Comparison of ENCODE assay signal across 8 cellular contexts in genomic region chr6:28988536-28989415, GRCh38. TPM values are rescaled to one million over a fixed set of nuclear protein-coding genes. Genes with fewer than 3 reads are reported as not detected.
DNase-seq lines count a peak whose midpoint lies in the region; ATAC-seq, FAIRE-seq and TF ChIP-seq lines count a peak whose summit lies in the region.

No MANE protein-coding gene starts in this region.

- no peak overlapping the region for H3K27ac ChIP-seq in A549
- H3K27ac ChIP-seq in effector memory CD4-positive, alpha-beta T cell (ENCODE audit: insufficient read depth, low read length, poor library complexity, severe bottlenecking), result no peak overlapping the region

- H3K27me3 Mint-ChIP-seq in activated CD8-positive, alpha-beta T cell treated with anti-CD3 and anti-CD28 coated beads, Interleukin-2, amount 10 ng/mL, durations not matched to agents 7 days and 5 days (ENCODE audit: low read depth), result peaks cover 38% of the 10 kb centered on the region
- H3K27me3 Mint-ChIP-seq in stimulated activated naive B cell treated with anti-CD40 and anti-IgM and Interleukin-4, amounts not matched to agents 10 μg/mL and 1 μg/mL and 100 μg/mL, for 72 hours, result peaks cover 30 to 40% of the 10 kb centered on the region in 2 donors

- no peaks in the 10 kb centered on the region for H3K36me3 ChIP-seq in effector memory CD4-positive, alpha-beta T cell (ENCODE audit: control insufficient read depth, insufficient read depth, low read length)
- no peaks in the 10 kb centered on the region for H3K36me3 ChIP-seq in mucosa of descending colon (ENCODE audit: low read depth)

- peaks cover 34% of the 10 kb centered on the region for H3K4me1 Mint-ChIP-seq in activated CD8-positive, alpha-beta T cell treated with anti-CD3 and anti-CD28 coated beads, Interleukin-2, amount 10 ng/mL, durations not matched to agents 7 days and 5 days (ENCODE audit: low read depth)
- H3K4me1 Mint-ChIP-seq in stimulated activated naive B cell treated with anti-CD40 and anti-IgM and Interleukin-4, amounts not matched to agents 10 μg/mL and 1 μg/mL and 100 μg/mL, for 72 hours, result peaks cover 11 to 14% of the 10 kb centered on the region in 2 donors

- H3K4me3 ChIP-seq in A549 (no peak overlapping the region), mucosa of descending colon (no peak overlapping the region)
- H3K4me3 ChIP-seq in effector memory CD4-positive, alpha-beta T cell (ENCODE audit: insufficient read depth, low read depth, low read length, poor library complexity, severe bottlenecking), result peak overlapping the region; percentile 41

- no peak overlapping the region for H3K4me2 ChIP-seq in A549

- TF ChIP-seq EP300 in A549 (IDR thresholded peaks at IDR 0.05), result no peak

- ATAC-seq in A549 (peak in 1 of 2 experiments; percentile 20; a peak in 2 of 6 replicates), mucosa of descending colon (peak; percentile 55), HG02973 (IDR thresholded peaks at IDR 0.05; ENCODE audit: unreplicated experiment) (no peak)
- peak; percentile 90 for ATAC-seq in activated CD8-positive, alpha-beta T cell treated with anti-CD3 and anti-CD28 coated beads, Interleukin-2, amount 10 ng/mL, durations not matched to agents 7 days and 5 days
- peak; percentile 77 to 81 for ATAC-seq in stimulated activated naive B cell treated with anti-CD40 and anti-IgM and Interleukin-4, amounts not matched to agents 10 μg/mL and 1 μg/mL and 100 μg/mL, for 72 hours (replicated peaks)

- TF ChIP-seq RAD21 in A549 (conservative IDR thresholded peaks at IDR 0.05 in 1 of 2, IDR thresholded peaks at IDR 0.05 in 1 of 2), result no peak

- no peak for TF ChIP-seq POLR2A in A549 (IDR thresholded peaks at IDR 0.05; ENCODE audit: low read length)

- no peaks in the 10 kb centered on the region for H3K9me3 ChIP-seq in A549
- H3K9me3 ChIP-seq in effector memory CD4-positive, alpha-beta T cell (ENCODE audit: control insufficient read depth, low read length), result no peaks in the 10 kb centered on the region
- H3K9me3 ChIP-seq in mucosa of descending colon, result no peaks in the 10 kb centered on the region

- TF ChIP-seq CTCF in A549 (IDR thresholded peaks at IDR 0.05) (no peak), mucosa of descending colon (IDR thresholded peaks at IDR 0.05) (no peak)

- POLR2A ChIA-PET in A549 (lab: Yijun Ruan, JAX), result no interaction called here
- POLR2A ChIA-PET in activated CD8-positive, alpha-beta T cell treated with anti-CD3 and anti-CD28 coated beads, Interleukin-2, amount 10 ng/mL, durations not matched to agents 7 days and 5 days (lab: Charles Lee), result no interaction called here

- no peaks in the 10 kb centered on the region for H3K27me3 ChIP-seq in effector memory CD4-positive, alpha-beta T cell (replicated peaks; ENCODE audit: control insufficient read depth, insufficient read depth, low read length, poor library complexity, severe bottlenecking)

- CTCF ChIA-PET in A549 (lab: Yijun Ruan, JAX), result no interaction called here
- CTCF ChIA-PET in activated CD8-positive, alpha-beta T cell treated with anti-CD3 and anti-CD28 coated beads, Interleukin-2, amount 10 ng/mL, durations not matched to agents 7 days and 5 days (lab: Charles Lee), result no interaction called here

- H3K4me1 ChIP-seq in A549 (peaks cover 5% of the 10 kb centered on the region), mucosa of descending colon (ENCODE audit: low read depth) (peaks cover 9% of the 10 kb centered on the region)
- no peaks in the 10 kb centered on the region for H3K4me1 ChIP-seq in effector memory CD4-positive, alpha-beta T cell (ENCODE audit: control insufficient read depth, insufficient read depth, low read length, poor library complexity, severe bottlenecking)

- H3K4me3 Mint-ChIP-seq in activated CD8-positive, alpha-beta T cell treated with anti-CD3 and anti-CD28 coated beads, Interleukin-2, amount 10 ng/mL, durations not matched to agents 7 days and 5 days, result peak overlapping the region; percentile 80
- peak overlapping the region; percentile 63 to 65 for H3K4me3 Mint-ChIP-seq in stimulated activated naive B cell treated with anti-CD40 and anti-IgM and Interleukin-4, amounts not matched to agents 10 μg/mL and 1 μg/mL and 100 μg/mL, for 72 hours

- intact Hi-C loops in mucosa of descending colon (cut with DNase I, micrococcal nuclease), result no loop called here

- FAIRE-seq in A549 (lab: Jason Lieb, UNC), result no peak

- no peaks in the 10 kb centered on the region for H3K36me3 Mint-ChIP-seq in activated CD8-positive, alpha-beta T cell treated with anti-CD3 and anti-CD28 coated beads, Interleukin-2, amount 10 ng/mL, durations not matched to agents 7 days and 5 days (ENCODE audit: low read depth)
- peaks cover 4 to 7% of the 10 kb centered on the region in 2 donors for H3K36me3 Mint-ChIP-seq in stimulated activated naive B cell treated with anti-CD40 and anti-IgM and Interleukin-4, amounts not matched to agents 10 μg/mL and 1 μg/mL and 100 μg/mL, for 72 hours

- peak overlapping the region; percentile 54 for H3K27ac Mint-ChIP-seq in activated CD8-positive, alpha-beta T cell treated with anti-CD3 and anti-CD28 coated beads, Interleukin-2, amount 10 ng/mL, durations not matched to agents 7 days and 5 days
- peak overlapping the region; percentile 77 for H3K27ac Mint-ChIP-seq in stimulated activated naive B cell treated with anti-CD40 and anti-IgM and Interleukin-4, amounts not matched to agents 10 μg/mL and 1 μg/mL and 100 μg/mL, for 72 hours

- DNase-seq in A549 (ENCODE audit: low read depth in 1 of 2, low spot score in 1 of 2) (peak; percentile 16 to 36), HT1080 (ENCODE audit: low read depth) (peak; percentile 22), mucosa of descending colon (peak; percentile 71 to 79 (median 74)), NCI-H2107 treated with DMSO at 0.1 percent for 48 hours (lab: John Stamatoyannopoulos, UW; ENCODE audit: unreplicated experiment) (no peak)
- DNase-seq in activated CD8-positive, alpha-beta T cell treated with anti-CD3 and anti-CD28 coated beads, Interleukin-2, amount 10 ng/mL, durations not matched to agents 7 days and 5 days, result peak; percentile 83
- peak; percentile 52 to 61 (median 58) for DNase-seq in effector memory CD4-positive, alpha-beta T cell
- peak; percentile 68 for DNase-seq in stimulated activated naive B cell treated with anti-CD40 and anti-IgM and Interleukin-4, amounts not matched to agents 10 μg/mL and 1 μg/mL and 100 μg/mL, for 72 hours

- no peaks in the 10 kb centered on the region for H3K9me3 Mint-ChIP-seq in activated CD8-positive, alpha-beta T cell treated with anti-CD3 and anti-CD28 coated beads, Interleukin-2, amount 10 ng/mL, durations not matched to agents 7 days and 5 days (ENCODE audit: insufficient read depth)
- H3K9me3 Mint-ChIP-seq in stimulated activated naive B cell treated with anti-CD40 and anti-IgM and Interleukin-4, amounts not matched to agents 10 μg/mL and 1 μg/mL and 100 μg/mL, for 72 hours, result peaks cover 8% of the 10 kb centered on the region in 2 donors

- WGBS in A549 (ENCODE audit: missing lambda C conversion rate), result 72% methylated on average over 37 of the region's 53 CpGs

TF ChIP-seq in A549, 52 proteins besides CTCF, POLR2A, EP300 and RAD21:
- TF ChIP-seq CBX2 (IDR thresholded peaks at IDR 0.05; ENCODE audit: borderline replicate concordance, low read depth) (no peak), SREBF2 (IDR thresholded peaks at IDR 0.05) (peak; percentile 28; the same call in 1 of the 2 replicates)
TF ChIP-seq in A549: peak in this region for 1.

RNA-seq across cellular contexts. Expression of gene ZNF311, which starts 16.3 kb away (rescaled TPM):
- polyA plus RNA-seq in A549 (2011; rRNA removed) (0.74 and 0.94 TPM in 2 replicates), A549 (2017; fragmentation: RNase III; extraction: RNeasy Plus Mini Kit Qiagen cat#74134 plus additional on column Dnase treatment) (0.18 to 0.29 TPM (median 0.27 TPM) in 3 replicates)
- polyA plus RNA-seq in A549 (2012; cell fraction: cytosol; rRNA removed), result 0.12 and 0.18 TPM in 2 replicates
- polyA plus RNA-seq in A549 (2012; cell fraction: nucleus; rRNA removed), result 0.10 and 0.12 TPM in 2 replicates
- polyA minus RNA-seq in A549 (2011; rRNA and poly(A)+ RNA removed), result 0.62 and 0.63 TPM in 2 replicates
- 0.40 and 0.51 TPM in 2 replicates for total RNA-seq in HT1080 (2014; rRNA removed; shearing (Covaris generic))
- 0.60 and 0.88 TPM in 2 replicates for polyA plus RNA-seq in HT1080 (2015; cell fraction: cytosol; rRNA removed)
- 2.1 TPM in 2 replicates for polyA plus RNA-seq in HT1080 (2015; cell fraction: nucleus; rRNA removed)
- total RNA-seq in activated CD8-positive, alpha-beta T cell treated with anti-CD3 and anti-CD28 coated beads, Interleukin-2, amount 10 ng/mL, durations not matched to agents 7 days and 5 days, result under 1 TPM; 0.39 to 0.40 TPM
- total RNA-seq in mucosa of descending colon, result 1 to 10 TPM; 1.8 to 2.9 (median 2.6) TPM

RNA-seq across cellular contexts. Expression of gene OR2W1, which starts 56.2 kb away (rescaled TPM):
- polyA plus RNA-seq in A549 (2011; rRNA removed) (not detected in 2 replicates), A549 (2017; fragmentation: RNase III; extraction: RNeasy Plus Mini Kit Qiagen cat#74134 plus additional on column Dnase treatment) (not detected in 3 replicates)
- not detected in 2 replicates for polyA plus RNA-seq in A549 (2012; cell fraction: cytosol; rRNA removed)
- polyA plus RNA-seq in A549 (2012; cell fraction: nucleus; rRNA removed), result not detected in 2 replicates
- polyA minus RNA-seq in A549 (2011; rRNA and poly(A)+ RNA removed), result not detected in 2 replicates
- total RNA-seq in HT1080 (2014; rRNA removed; shearing (Covaris generic)), result not detected in 2 replicates
- polyA plus RNA-seq in HT1080 (2015; cell fraction: cytosol; rRNA removed), result not detected in 2 replicates
- not detected in 2 replicates for polyA plus RNA-seq in HT1080 (2015; cell fraction: nucleus; rRNA removed)
- total RNA-seq in activated CD8-positive, alpha-beta T cell treated with anti-CD3 and anti-CD28 coated beads, Interleukin-2, amount 10 ng/mL, durations not matched to agents 7 days and 5 days, result not detected
- not detected for total RNA-seq in mucosa of descending colon
